In the genomic region with DNA sequence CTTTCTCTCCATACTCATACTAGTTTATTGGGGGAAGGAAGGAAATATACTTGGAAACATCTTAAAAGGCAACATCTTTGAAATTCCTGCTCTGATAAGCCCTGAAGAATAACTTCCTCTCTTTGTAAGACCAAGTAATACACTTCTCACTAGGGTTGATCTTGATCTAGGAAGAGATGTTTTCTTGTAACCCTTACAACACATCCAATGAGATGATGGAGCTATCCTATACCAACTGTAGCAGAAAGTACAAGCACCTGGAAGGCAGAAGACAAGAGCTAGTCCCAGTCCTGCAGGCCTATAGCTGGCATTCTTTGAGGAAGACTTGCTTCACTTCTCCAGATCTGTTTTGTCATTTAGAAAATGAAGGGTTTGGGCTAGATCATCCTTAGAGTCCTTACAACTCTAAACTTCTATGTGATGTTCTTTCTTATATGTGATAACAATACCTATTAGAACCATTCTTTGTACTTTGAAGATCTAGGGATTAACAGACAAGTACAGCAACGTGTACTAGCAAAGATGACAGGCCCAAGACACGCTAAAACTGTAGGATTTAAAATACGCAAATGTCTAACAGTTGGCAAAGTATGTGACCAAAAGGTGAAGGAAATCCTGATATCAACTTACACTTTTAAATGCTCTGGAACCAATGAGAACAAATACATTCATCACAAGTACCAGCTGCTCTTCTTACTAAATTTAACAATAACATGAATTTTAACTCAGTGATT, we compare ENCODE assay signal across 8 cellular contexts. TPM values are rescaled to one million over a fixed set of nuclear protein-coding genes. Genes with fewer than 3 reads are reported as not detected.
DNase-seq lines count a peak whose midpoint lies in the region; ATAC-seq and TF ChIP-seq lines count a peak whose summit lies in the region.

No MANE protein-coding gene starts in this region.

- peaks cover 12% of the 10 kb centered on the region for H3K36me3 Mint-ChIP-seq in activated CD4-positive, alpha-beta T cell treated with anti-CD3 and anti-CD28 coated beads for 36 hours (ENCODE audit: low read depth)

- 38 to 47% methylated on average over 3 of the region's 3 CpGs for WGBS in esophagus squamous epithelium, 2 donors
- 66 to 72% (median 69%) methylated on average over 3 of the region's 3 CpGs for WGBS in stomach, 5 donors

- H3K27me3 Mint-ChIP-seq in activated CD4-positive, alpha-beta T cell treated with anti-CD3 and anti-CD28 coated beads for 36 hours, result no peaks in the 10 kb centered on the region

- H3K27me3 ChIP-seq in esophagus squamous epithelium, result no peaks in the 10 kb centered on the region
- H3K27me3 ChIP-seq in stomach, result no peaks in the 10 kb centered on the region

- peaks cover 0 to 61% (median 13%) of the 10 kb centered on the region in 3 donors for H3K4me1 ChIP-seq in esophagus squamous epithelium
- H3K4me1 ChIP-seq in stomach, result peaks cover 16 to 74% (median 41%) of the 10 kb centered on the region in 4 donors

- no peak for DNase-seq in activated CD4-positive, alpha-beta T cell treated with anti-CD3 and anti-CD28 coated beads for 36 hours
- no peak for DNase-seq in activated CD4-positive, alpha-beta T cell treated with anti-CD3 and anti-CD28 coated beads for 48 hours
- no peak for DNase-seq in SK-N-MC (ENCODE audit: low read depth, low spot score)
- no peak for DNase-seq in esophagus squamous epithelium (lab: John Stamatoyannopoulos, UW)
- no peak for DNase-seq in stomach
- no peak for DNase-seq in stimulated activated naive CD4-positive, alpha-beta T cell treated with Interleukin-2 at 50 U/mL for 16 hours (lab: John Stamatoyannopoulos, UW)

- peaks cover 65% of the 10 kb centered on the region for H3K4me1 Mint-ChIP-seq in activated CD4-positive, alpha-beta T cell treated with anti-CD3 and anti-CD28 coated beads for 36 hours

- CTCF ChIA-PET in activated CD4-positive, alpha-beta T cell treated with anti-CD3 and anti-CD28 coated beads for 36 hours (lab: Charles Lee), result interaction anchor here (0.6 to 7.6 kb wide), 26 partner anchors 13 to 581 kb away, joined by 3 to 53 read pairs (median 4); no protein-coding TSS in a partner anchor

- H3K9me3 ChIP-seq in SK-N-MC (ENCODE audit: low read depth, low read length), result no peaks in the 10 kb centered on the region
- H3K9me3 ChIP-seq in esophagus squamous epithelium, result no peaks in the 10 kb centered on the region
- no peaks in the 10 kb centered on the region for H3K9me3 ChIP-seq in stomach

- H3K36me3 ChIP-seq in SK-N-MC (ENCODE audit: insufficient read depth, low read length), result no peaks in the 10 kb centered on the region
- H3K36me3 ChIP-seq in esophagus squamous epithelium, result no peaks in the 10 kb centered on the region
- H3K36me3 ChIP-seq in stomach, result no peaks in the 10 kb centered on the region

- TF ChIP-seq CTCF in esophagus squamous epithelium (IDR thresholded peaks at IDR 0.05), result no peak
- TF ChIP-seq CTCF in stomach (IDR thresholded peaks at IDR 0.05), result no peak

- H3K27ac ChIP-seq in SK-N-MC (no peak overlapping the region), esophagus squamous epithelium (peak overlapping the region; percentile 47 to 89 (median 80)), stomach (peak overlapping the region in 4 of 5 donors; percentile 87 to 90 (median 88))

- H3K9me3 Mint-ChIP-seq in activated CD4-positive, alpha-beta T cell treated with anti-CD3 and anti-CD28 coated beads for 36 hours (ENCODE audit: low read depth), result no peaks in the 10 kb centered on the region

- H3K9ac ChIP-seq in SK-N-MC (ENCODE audit: insufficient read length), result no peak overlapping the region

- H3K4me3 ChIP-seq in SK-N-MC (peak overlapping the region; percentile 89; the same call in 1 of the 2 replicates), esophagus squamous epithelium (peak overlapping the region in 3 of 4 donors; percentile 66 to 84 (median 69)), stomach (peak overlapping the region; percentile 65 to 83 (median 69))

- peak overlapping the region; percentile 93 for H3K4me3 Mint-ChIP-seq in activated CD4-positive, alpha-beta T cell treated with anti-CD3 and anti-CD28 coated beads for 36 hours

- POLR2A ChIA-PET in activated CD4-positive, alpha-beta T cell treated with anti-CD3 and anti-CD28 coated beads for 36 hours (lab: Charles Lee), result interaction anchor here (0.6 to 3.6 kb wide), 12 partner anchors 11 to 147 kb away, joined by 3 to 23 read pairs (median 4); no protein-coding TSS in a partner anchor

- intact Hi-C loops in activated CD4-positive, alpha-beta T cell treated with anti-CD3 and anti-CD28 coated beads for 36 hours (cut with DNase I, micrococcal nuclease), result loop anchor here (1.0 to 10.0 kb wide), 12 partner anchors 12 to 1144 kb away; partner anchors contain the start of genes HSPD1 (in 1 of the 2) and STK17B (in 1 of the 2)
- intact Hi-C loops in esophagus squamous epithelium (cut with DNase I) (no loop called here), stomach (cut with DNase I; ENCODE audit: low total_unique reads) (no loop called here)

- TF ChIP-seq POLR2A in esophagus squamous epithelium (IDR thresholded peaks at IDR 0.05) (no peak), stomach (IDR thresholded peaks at IDR 0.05) (no peak)

- no peak for ATAC-seq in activated CD4-positive, alpha-beta T cell treated with anti-CD3 and anti-CD28 coated beads for 36 hours
- no peak for ATAC-seq in GM21786 (IDR thresholded peaks at IDR 0.05; ENCODE audit: unreplicated experiment)
- no peak for ATAC-seq in HG03469 (IDR thresholded peaks at IDR 0.05; ENCODE audit: unreplicated experiment)

- peak overlapping the region; percentile 98 for H3K27ac Mint-ChIP-seq in activated CD4-positive, alpha-beta T cell treated with anti-CD3 and anti-CD28 coated beads for 36 hours

- TF ChIP-seq EP300 in stomach (IDR thresholded peaks at IDR 0.05), result no peak

RNA-seq across cellular contexts. Expression of gene ANKRD44, which starts 1.8 kb away (rescaled TPM):
- 100 to 1,000 TPM; 122 to 181 TPM for total RNA-seq in activated CD4-positive, alpha-beta T cell treated with anti-CD3 and anti-CD28 coated beads for 36 hours
- total RNA-seq in esophagus squamous epithelium (10 to 100 TPM in 2 of 4 donors, 1 to 10 TPM in 2; 4.5 to 54.0 (median 11.4) TPM), stomach (10 to 100 TPM in 4 of 5 donors, 1 to 10 TPM in 1; 1.2 to 58.4 (median 24.6) TPM)
- 1 to 10 TPM; 1.2 to 2.3 (median 1.8) TPM for polyA plus RNA-seq in stomach

Comparison
In these comparisons a context has a peak if more than half of its experiments do, and no peak if none do; other contexts are left out.
1. intact Hi-C loops: an anchor here in activated CD4-positive, alpha-beta T cell treated with anti-CD3 and anti-CD28 coated beads for 36 hours (1.0 to 10.0 kb wide); none called in esophagus squamous epithelium and stomach.